Comparison of ENCODE assay signal across 28 cellular contexts in genomic region chr6:160368670-160369069, GRCh38. TPM values are rescaled to one million over a fixed set of nuclear protein-coding genes. Genes with fewer than 3 reads are reported as not detected.
"Had no signal": no experiment of that assay in that cellular context is flagged by ENCODE, and none has a peak within 500 bp of the region (broad histone marks: within the 10 kb centered on the region; RNA-seq: fewer than 3 reads in every experiment).

No MANE protein-coding gene starts in this region.

- H3K36me3 Mint-ChIP-seq: immature natural killer cell; naive thymus-derived CD4-positive, alpha-beta T cell; natural killer cell treated with Interleukin-12 subunit alpha and Interleukin-12 subunit beta and Interleukin-15 and Interleukin-18, amount 100 ng/mL, for 72 hours; stimulated activated effector memory CD8-positive, alpha-beta T cell treated with anti-CD3 and anti-CD28 coated beads, Interleukin-12 subunit alpha, Interleukin-12 subunit beta, amount 100 ng/mL, for 72 hours; type B pancreatic cell had no signal

- H3K36me3 ChIP-seq: heart left ventricle, left ventricle myocardium inferior, pancreas, prostate gland, spleen, tibial nerve, uterus had no signal

- H3K9me3 ChIP-seq: prostate gland, uterus had no signal

- H3K27ac Mint-ChIP-seq: immature natural killer cell; natural killer cell treated with Interleukin-12 subunit alpha and Interleukin-12 subunit beta and Interleukin-15 and Interleukin-18, amount 100 ng/mL, for 72 hours; stimulated activated effector memory CD8-positive, alpha-beta T cell treated with anti-CD3 and anti-CD28 coated beads, Interleukin-12 subunit alpha, Interleukin-12 subunit beta, amount 100 ng/mL, for 72 hours; stimulated activated naive CD8-positive, alpha-beta T cell treated with anti-CD3 and anti-CD28 coated beads, Interleukin-15, amount 100 ng/mL, for 72 hours; type B pancreatic cell had no signal

- H3K27ac ChIP-seq: heart left ventricle, left ventricle myocardium inferior, pancreas, prostate gland, spleen, tibial nerve, uterus had no signal

- H3K4me3 Mint-ChIP-seq: immature natural killer cell; naive thymus-derived CD4-positive, alpha-beta T cell; natural killer cell treated with Interleukin-12 subunit alpha and Interleukin-12 subunit beta and Interleukin-15 and Interleukin-18, amount 100 ng/mL, for 72 hours; stimulated activated effector memory CD8-positive, alpha-beta T cell treated with anti-CD3 and anti-CD28 coated beads, Interleukin-12 subunit alpha, Interleukin-12 subunit beta, amount 100 ng/mL, for 72 hours; stimulated activated naive CD8-positive, alpha-beta T cell treated with anti-CD3 and anti-CD28 coated beads, Interleukin-15, amount 100 ng/mL, for 72 hours; type B pancreatic cell had no signal

- H3K4me1 ChIP-seq: heart left ventricle, left ventricle myocardium inferior, pancreas, prostate gland, spleen, tibial nerve, uterus had no signal

- ATAC-seq: heart left ventricle; naive thymus-derived CD4-positive, alpha-beta T cell; pancreas; sciatic nerve; stimulated activated effector memory CD8-positive, alpha-beta T cell treated with anti-CD3 and anti-CD28 coated beads, Interleukin-12 subunit alpha, Interleukin-12 subunit beta, amount 100 ng/mL, for 72 hours; stimulated activated naive CD8-positive, alpha-beta T cell treated with anti-CD3 and anti-CD28 coated beads, Interleukin-15, amount 100 ng/mL, for 72 hours had no signal

- H3K4me3 ChIP-seq: heart left ventricle, left ventricle myocardium inferior, lung, mucosa of descending colon, pancreas, prostate gland, spleen, tibial nerve, uterus had no signal

- DNase-seq: heart left ventricle; hypothalamus; immature natural killer cell; kidney; left colon; left ventricle myocardium inferior; midbrain; mucosa of descending colon; naive thymus-derived CD4-positive, alpha-beta T cell; pancreas; posterior cingulate gyrus; small intestine; spleen; stimulated activated CD4-positive, alpha-beta T cell treated with anti-CD3 and anti-CD28 coated beads, Interleukin-4, amount 100 ng/mL, for 24 hours; stimulated activated naive CD4-positive, alpha-beta T cell treated with Interleukin-2 at 50 U/mL for 16 hours; stimulated activated naive CD8-positive, alpha-beta T cell treated with anti-CD3 and anti-CD28 coated beads, Interleukin-15, amount 100 ng/mL, for 72 hours; substantia nigra; uterus had no signal

- H3K4me1 Mint-ChIP-seq: immature natural killer cell; stimulated activated effector memory CD8-positive, alpha-beta T cell treated with anti-CD3 and anti-CD28 coated beads, Interleukin-12 subunit alpha, Interleukin-12 subunit beta, amount 100 ng/mL, for 72 hours; stimulated activated naive CD8-positive, alpha-beta T cell treated with anti-CD3 and anti-CD28 coated beads, Interleukin-15, amount 100 ng/mL, for 72 hours had no signal

- FAIRE-seq: islet of Langerhans, kidney, pancreas, small intestine had no signal

- H3K9me3 Mint-ChIP-seq: natural killer cell treated with Interleukin-12 subunit alpha and Interleukin-12 subunit beta and Interleukin-15 and Interleukin-18, amount 100 ng/mL, for 72 hours; stimulated activated effector memory CD8-positive, alpha-beta T cell treated with anti-CD3 and anti-CD28 coated beads, Interleukin-12 subunit alpha, Interleukin-12 subunit beta, amount 100 ng/mL, for 72 hours had no signal

- H3K27me3 ChIP-seq: heart left ventricle, pancreas, tibial nerve, uterus had no signal

RNA-seq across cellular contexts. Expression of gene SLC22A3, which starts 20.5 kb away (rescaled TPM):
- total RNA-seq: myocyte; naive thymus-derived CD4-positive, alpha-beta T cell; natural killer cell treated with Interleukin-12 subunit alpha and Interleukin-12 subunit beta and Interleukin-15 and Interleukin-18, amount 100 ng/mL, for 72 hours had no signal
- polyA plus RNA-seq: naive thymus-derived CD4-positive, alpha-beta T cell; neural cell had no signal
